In genomic region chr11:82858133-82858532, GRCh38 we compare ENCODE assay signal across 14 cellular contexts. TPM values are rescaled to one million over a fixed set of nuclear protein-coding genes. Genes with fewer than 3 reads are reported as not detected.
DNase-seq lines count a peak whose midpoint lies in the region; ATAC-seq and TF ChIP-seq lines count a peak whose summit lies in the region.
"Had no signal": no experiment of that assay in that cellular context is flagged by ENCODE, and none has a peak within 500 bp of the region (broad histone marks: within the 10 kb centered on the region; RNA-seq: fewer than 3 reads in every experiment).

No MANE protein-coding gene starts in this region.

- no peak overlapping the region for H3K4me3 ChIP-seq in RWPE2 (ENCODE audit: severe bottlenecking)

- peak overlapping the region; percentile 98 for H3K27ac ChIP-seq in RWPE2 (ENCODE audit: poor library complexity, severe bottlenecking)
- H3K27ac ChIP-seq in caudate nucleus (ENCODE audit: low read depth, low read length), result peak overlapping the region; percentile 74
- H3K27ac ChIP-seq: neutrophil had no signal

- no peaks in the 10 kb centered on the region for H3K27me3 ChIP-seq in RWPE2 (ENCODE audit: insufficient read depth, poor library complexity, severe bottlenecking)
- H3K27me3 ChIP-seq: neutrophil had no signal

- ATAC-seq in RWPE2 (ENCODE audit: low read depth), result no peak
- no peak for ATAC-seq in GM18873 (IDR thresholded peaks at IDR 0.05; ENCODE audit: low FRiP score, unreplicated experiment)
- ATAC-seq: activated CD8-positive, alpha-beta T cell treated with anti-CD3 and anti-CD28 coated beads for 36 hours; stimulated activated naive B cell treated with anti-CD40 and anti-IgM and Interleukin-4, amounts not matched to agents 10 μg/mL and 1 μg/mL and 100 μg/mL, for 72 hours had no signal

- DNase-seq in RWPE2 (ENCODE audit: low spot score), result no peak
- DNase-seq in caudate nucleus (lab: John Stamatoyannopoulos, UW), result peak in 1 of 61 donors; percentile 12
- peak; percentile 18 for DNase-seq in myocyte (ENCODE audit: low read depth)
- DNase-seq in middle frontal gyrus (ENCODE audit: extremely low spot score, low spot score), result no peak
- no peak for DNase-seq in SIG-M5 treated with dmso at 0.1 percent for 504 hours (lab: John Stamatoyannopoulos, UW; ENCODE audit: unreplicated experiment)
- DNase-seq in NCI-H1417 treated with DMSO at 0.1 percent for 48 hours (lab: John Stamatoyannopoulos, UW), result no peak
- DNase-seq: activated CD8-positive, alpha-beta T cell treated with anti-CD3 and anti-CD28 coated beads for 36 hours; CD4-positive, CD25-positive, alpha-beta regulatory T cell; H7; NCI-H1092; small intestine; stimulated activated naive B cell treated with anti-CD40 and anti-IgM and Interleukin-4, amounts not matched to agents 10 μg/mL and 1 μg/mL and 100 μg/mL, for 72 hours had no signal

- H3K36me3 ChIP-seq in RWPE2 (ENCODE audit: low read depth), result no peaks in the 10 kb centered on the region

- H3K4me1 ChIP-seq in RWPE2 (ENCODE audit: insufficient read depth, poor library complexity, severe bottlenecking), result peaks cover 34% of the 10 kb centered on the region

- H3K9me3 ChIP-seq in RWPE2 (ENCODE audit: severe bottlenecking), result no peaks in the 10 kb centered on the region
- H3K9me3 ChIP-seq: neutrophil had no signal

- no peak for TF ChIP-seq CTCF in RWPE2 (IDR thresholded peaks at IDR 0.05; ENCODE audit: poor library complexity, severe bottlenecking)

RNA-seq across cellular contexts. Expression of gene PRCP, which starts 42.1 kb away (rescaled TPM):
- total RNA-seq in myocyte, result 29.6 and 30.3 TPM in 2 replicates
- polyA plus RNA-seq in myocyte (2012), result 37.2 TPM

RNA-seq across cellular contexts. Expression of gene DDIAS, which starts 43.4 kb away (rescaled TPM):
- total RNA-seq in myocyte, result 0.94 and 1.2 TPM in 2 replicates
- 0.32 TPM for polyA plus RNA-seq in myocyte (2012)
